Comparison of ENCODE assay signal across 1 cellular context in the genomic region with DNA sequence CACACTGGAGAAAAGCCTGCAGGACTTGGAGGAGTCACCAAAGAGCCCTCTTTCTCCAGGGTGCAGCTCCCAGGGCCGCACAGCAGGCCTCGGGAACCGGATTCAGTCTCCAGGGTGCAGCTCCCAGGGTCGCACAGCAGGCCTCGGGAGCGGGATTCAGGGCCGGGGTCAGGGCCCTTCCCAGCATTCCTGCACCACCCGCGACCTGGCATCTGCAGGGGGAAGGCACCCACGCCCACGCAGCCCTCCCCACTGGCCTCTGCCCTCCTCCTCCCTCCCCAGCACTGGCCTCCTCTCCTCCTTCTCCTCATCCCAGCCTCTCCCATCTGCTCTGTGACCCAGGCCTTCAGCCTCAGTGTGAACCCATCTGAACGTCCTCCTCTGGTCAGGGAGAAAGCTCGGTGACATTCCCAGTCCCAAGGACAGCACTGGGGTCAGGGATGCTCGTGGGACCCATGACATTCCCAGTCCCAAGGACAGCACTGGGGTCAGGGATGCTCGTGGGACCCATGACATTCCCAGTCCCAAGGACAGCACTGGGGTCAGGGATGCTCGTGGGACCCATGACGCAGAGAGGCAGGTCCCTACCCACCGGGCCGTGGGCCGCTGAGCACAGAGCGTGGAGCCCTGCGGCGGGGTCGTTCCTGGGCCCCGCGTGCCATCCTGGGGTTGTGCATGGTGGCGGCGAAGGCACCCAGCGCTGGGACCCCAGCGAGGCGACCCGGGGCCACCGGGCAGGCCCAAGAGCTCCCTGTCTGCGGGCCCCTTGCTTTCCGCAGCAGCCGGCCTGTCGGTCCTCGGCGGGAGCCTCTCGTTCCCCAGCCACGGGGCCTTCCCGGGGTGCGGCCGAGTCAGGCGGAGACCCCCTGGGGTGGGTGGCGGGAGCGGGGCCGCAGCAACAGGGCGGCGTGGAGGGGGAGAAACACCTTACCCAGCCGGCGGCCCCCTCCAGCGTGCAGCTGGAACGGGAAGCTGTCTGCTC.
TF ChIP-seq lines count a peak whose summit lies in the region.

No MANE protein-coding gene starts in this region.

TF ChIP-seq in neural cell, 6 proteins besides CTCF, POLR2A, EP300 and RAD21:
- TF ChIP-seq, protein P1, sequence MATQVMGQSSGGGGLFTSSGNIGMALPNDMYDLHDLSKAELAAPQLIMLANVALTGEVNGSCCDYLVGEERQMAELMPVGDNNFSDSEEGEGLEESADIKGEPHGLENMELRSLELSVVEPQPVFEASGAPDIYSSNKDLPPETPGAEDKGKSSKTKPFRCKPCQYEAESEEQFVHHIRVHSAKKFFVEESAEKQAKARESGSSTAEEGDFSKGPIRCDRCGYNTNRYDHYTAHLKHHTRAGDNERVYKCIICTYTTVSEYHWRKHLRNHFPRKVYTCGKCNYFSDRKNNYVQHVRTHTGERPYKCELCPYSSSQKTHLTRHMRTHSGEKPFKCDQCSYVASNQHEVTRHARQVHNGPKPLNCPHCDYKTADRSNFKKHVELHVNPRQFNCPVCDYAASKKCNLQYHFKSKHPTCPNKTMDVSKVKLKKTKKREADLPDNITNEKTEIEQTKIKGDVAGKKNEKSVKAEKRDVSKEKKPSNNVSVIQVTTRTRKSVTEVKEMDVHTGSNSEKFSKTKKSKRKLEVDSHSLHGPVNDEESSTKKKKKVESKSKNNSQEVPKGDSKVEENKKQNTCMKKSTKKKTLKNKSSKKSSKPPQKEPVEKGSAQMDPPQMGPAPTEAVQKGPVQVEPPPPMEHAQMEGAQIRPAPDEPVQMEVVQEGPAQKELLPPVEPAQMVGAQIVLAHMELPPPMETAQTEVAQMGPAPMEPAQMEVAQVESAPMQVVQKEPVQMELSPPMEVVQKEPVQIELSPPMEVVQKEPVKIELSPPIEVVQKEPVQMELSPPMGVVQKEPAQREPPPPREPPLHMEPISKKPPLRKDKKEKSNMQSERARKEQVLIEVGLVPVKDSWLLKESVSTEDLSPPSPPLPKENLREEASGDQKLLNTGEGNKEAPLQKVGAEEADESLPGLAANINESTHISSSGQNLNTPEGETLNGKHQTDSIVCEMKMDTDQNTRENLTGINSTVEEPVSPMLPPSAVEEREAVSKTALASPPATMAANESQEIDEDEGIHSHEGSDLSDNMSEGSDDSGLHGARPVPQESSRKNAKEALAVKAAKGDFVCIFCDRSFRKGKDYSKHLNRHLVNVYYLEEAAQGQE (IDR thresholded peaks at IDR 0.05; ENCODE audit: borderline replicate concordance): no peak
- no peak for TF ChIP-seq SMC3 (conservative IDR thresholded peaks at IDR 0.05; ENCODE audit: poor library complexity)
- no peak for TF ChIP-seq TAF1 (IDR thresholded peaks at IDR 0.05; ENCODE audit: low read depth)
- TF ChIP-seq POLR2AphosphoS5 (IDR thresholded peaks at IDR 0.05): no peak
- TF ChIP-seq EZH2 (IDR thresholded peaks at IDR 0.05; ENCODE audit: borderline replicate concordance, insufficient read depth, low read length, poor library complexity, severe bottlenecking): no peak
- no peak for TF ChIP-seq MXI1 (conservative IDR thresholded peaks at IDR 0.05; ENCODE audit: poor library complexity, severe bottlenecking)
TF ChIP-seq in neural cell: peak in this region for 0.
